ENCODE assay signal across 19 cellular contexts in genomic region chr18:47899107-47899840, GRCh38. TPM values are rescaled to one million over a fixed set of nuclear protein-coding genes. Genes with fewer than 3 reads are reported as not detected.
DNase-seq lines count a peak whose midpoint lies in the region; ATAC-seq, FAIRE-seq and TF ChIP-seq lines count a peak whose summit lies in the region.
"Had no signal": no experiment of that assay in that cellular context is flagged by ENCODE, and none has a peak within 500 bp of the region (broad histone marks: within the 10 kb centered on the region; RNA-seq: fewer than 3 reads in every experiment).

No MANE protein-coding gene starts in this region.

- H3K9me3 ChIP-seq in K562 (replicated peaks; ENCODE audit: control insufficient read depth, insufficient read depth, low read depth, low read length) (peaks cover 2% of the 10 kb centered on the region; the same call in 1 of the 2 replicates), neuronal stem cell (replicated peaks in 1 of 2; ENCODE audit: control insufficient read depth in 2 of 2, insufficient read depth in 1 of 2, low read depth in 1 of 2, low read length in 2 of 2) (peaks cover 7 to 34% of the 10 kb centered on the region in 2 donors), esophagus muscularis mucosa (peaks cover 0 to 8% (median 5%) of the 10 kb centered on the region in 4 donors)
- H3K9me3 ChIP-seq: psoas muscle had no signal

- DNase-seq in NCI-H1436 (lab: John Stamatoyannopoulos, UW) (peak; percentile 13), NCI-H1436 treated with DMSO at 0.1 percent for 48 hours (lab: John Stamatoyannopoulos, UW) (no peak), NCI-H2227 (lab: John Stamatoyannopoulos, UW; ENCODE audit: unreplicated experiment) (peak; percentile 34), K562 (ENCODE audit: extremely low read depth in 1 of 4, low spot score in 3 of 4) (peak in 2 of 4 experiments; percentile 17 to 45), neuronal stem cell (ENCODE audit: low spot score) (peak; percentile 18), islet precursor cell (no peak), esophagus muscularis mucosa (ENCODE audit: extremely low spot score) (no peak)
- DNase-seq: activated gamma-delta T cell treated with Interleukin-2 at 50 U/mL for 16 hours; CD8-positive, alpha-beta memory T cell; NCI-H524 treated with DMSO at 0.1 percent for 48 hours; psoas muscle; spleen; stimulated activated naive B cell treated with anti-CD40 and anti-IgM and Interleukin-4, amounts not matched to agents 10 μg/mL and 1 μg/mL and 100 μg/mL, for 72 hours; SW 1271; transverse colon had no signal

- H3K18ac ChIP-seq in neuronal stem cell (ENCODE audit: low read length): no peak overlapping the region

- no peak overlapping the region for H3K23ac ChIP-seq in neuronal stem cell (ENCODE audit: low read depth, low read length, poor library complexity)

- H3K4me1 ChIP-seq in K562 (replicated peaks in 1 of 2; ENCODE audit: control insufficient read depth in 2 of 2, insufficient read depth in 2 of 2, low read length in 2 of 2) (peaks cover 1 to 20% of the 10 kb centered on the region in 2 experiments; a peak in 4 of 5 replicates), neuronal stem cell (ENCODE audit: control insufficient read depth in 2 of 2, insufficient read depth in 1 of 2, low read depth in 1 of 2, low read length in 2 of 2) (peaks cover 0 to 11% of the 10 kb centered on the region in 2 donors), esophagus muscularis mucosa (peaks cover 14 to 22% (median 19%) of the 10 kb centered on the region in 4 donors)

- H3K79me2 ChIP-seq in K562 (ENCODE audit: control insufficient read depth, insufficient read depth, low read length): peaks cover 93% of the 10 kb centered on the region

- H4K91ac ChIP-seq in neuronal stem cell (ENCODE audit: low read depth, low read length, poor library complexity): no peak overlapping the region

- in situ Hi-C loops in K562 (cut with MboI): no loop called here

- no peak overlapping the region; the same call in 1 of the 2 replicates for H3K4me2 ChIP-seq in K562 (ENCODE audit: insufficient read depth, low read length)
- H3K4me2 ChIP-seq in neuronal stem cell (ENCODE audit: insufficient read depth, low read length, poor library complexity, severe bottlenecking): peak overlapping the region; percentile 43

- peaks cover 7% of the 10 kb centered on the region for H3K79me1 ChIP-seq in neuronal stem cell (ENCODE audit: low read depth, low read length)

- H3K4ac ChIP-seq in neuronal stem cell (ENCODE audit: low read length): no peak overlapping the region

- peak; percentile 67 for FAIRE-seq in K562 (lab: Jason Lieb, UNC)
- FAIRE-seq: GM12878 had no signal

- intact Hi-C loops in K562 (cut with micrococcal nuclease) (loop anchor here (5.0 kb wide), 1 partner anchor 33 kb away; the partner anchor contains the start of gene SMAD2), esophagus muscularis mucosa (cut with DNase I) (no loop called here)

- 33% methylated on average over 5 of the region's 5 CpGs for WGBS in K562 (ENCODE audit: insufficient coverage, low coverage, missing lambda C conversion rate)
- WGBS in neuronal stem cell (ENCODE audit: extremely low coverage in 2 of 2, insufficient read length in 2 of 2, insufficient replicate concordance in 1 of 2), 2 donors: no CpG with 5 or more reads among the region's 5 CpGs
- 92% methylated on average over 5 of the region's 5 CpGs for WGBS in esophagus muscularis mucosa

- no peak overlapping the region for H3K27ac ChIP-seq in K562 (ENCODE audit: extremely low read depth, low read depth, low read length)
- peak overlapping the region; percentile 42 for H3K27ac ChIP-seq in neuronal stem cell (replicated peaks; ENCODE audit: low read length)
- no peak overlapping the region for H3K27ac ChIP-seq in esophagus muscularis mucosa (replicated peaks in 1 of 4)
- H3K27ac ChIP-seq: ascending aorta, psoas muscle, spleen, transverse colon had no signal

- peak in 2 of 3 experiments; percentile 13 to 35; a peak in 3 of 6 replicates for TF ChIP-seq CTCF in K562 (IDR thresholded peaks at IDR 0.05 in 2 of 3, conservative IDR thresholded peaks at IDR 0.05 in 1 of 3; ENCODE audit: insufficient read depth in 2 of 3, low read depth in 1 of 3, low read length in 3 of 3)
- TF ChIP-seq CTCF in esophagus muscularis mucosa (IDR thresholded peaks at IDR 0.05): no peak

- no peak overlapping the region for H2AK5ac ChIP-seq in neuronal stem cell (ENCODE audit: low read depth, low read length)

- peaks cover 8% of the 10 kb centered on the region; the same call in 2 of the 3 replicates for H3K36me3 ChIP-seq in K562 (ENCODE audit: control insufficient read depth, insufficient read depth, low read length)
- H3K36me3 ChIP-seq in neuronal stem cell (replicated peaks in 1 of 2; ENCODE audit: control insufficient read depth in 2 of 2, insufficient read depth in 2 of 2, low read length in 2 of 2): peaks cover 7 to 36% of the 10 kb centered on the region in 2 donors
- H3K36me3 ChIP-seq in esophagus muscularis mucosa: peaks cover 0 to 18% (median 5%) of the 10 kb centered on the region in 4 donors
- H3K36me3 ChIP-seq: HAP-1 had no signal

- H3K14ac ChIP-seq in neuronal stem cell (ENCODE audit: low read length): no peak overlapping the region

- H2AFZ ChIP-seq in K562 (ENCODE audit: low read depth, low read length) (no peak overlapping the region), neuronal stem cell (ENCODE audit: low read length) (no peak overlapping the region)

- peak; percentile 73 for ATAC-seq in K562
- no peak for ATAC-seq in GM21528 (IDR thresholded peaks at IDR 0.05; ENCODE audit: low FRiP score, unreplicated experiment)
- ATAC-seq: GM12878; psoas muscle; stimulated activated naive B cell treated with anti-CD40 and anti-IgM and Interleukin-4, amounts not matched to agents 10 μg/mL and 1 μg/mL and 100 μg/mL, for 72 hours had no signal

- H3K4me3 ChIP-seq in K562 (no peak overlapping the region), neuronal stem cell (ENCODE audit: low read length in 2 of 2) (no peak overlapping the region), esophagus muscularis mucosa (no peak overlapping the region)
- H3K4me3 ChIP-seq: ascending aorta, GM12878, HAP-1, psoas muscle, spleen, transverse colon had no signal

- H2BK12ac ChIP-seq in neuronal stem cell (ENCODE audit: low read length): no peak overlapping the region

- peak; percentile 27 to 37; a peak in 3 of 4 replicates for TF ChIP-seq RAD21 in K562 (CRISPR knock-in tag; conservative IDR thresholded peaks at IDR 0.05 in 1 of 2, IDR thresholded peaks at IDR 0.05 in 1 of 2)

- CTCF ChIA-PET in K562 (lab: Yijun Ruan, JAX; ENCODE audit: low intra/inter-chr PET ratio): no interaction called here

- POLR2A ChIA-PET in K562 (lab: Yijun Ruan, JAX): interaction anchor here (0.9 to 1.4 kb wide), 3 partner anchors 11 to 32 kb away, joined by 4 to 5 read pairs (median 4); partner anchors contain the start of gene SMAD2

- no peak for TF ChIP-seq EP300 in K562 (IDR thresholded peaks at IDR 0.05; ENCODE audit: low read length)
- TF ChIP-seq EP300 in esophagus muscularis mucosa (IDR thresholded peaks at IDR 0.05): no peak

- no peak overlapping the region for H2BK15ac ChIP-seq in neuronal stem cell (ENCODE audit: low read length)

- no TSS peak for BruUV-seq in K562 (replicated peaks; lab: Mats Ljungman, UMichigan)

- H3K27me3 ChIP-seq in K562 (ENCODE audit: control insufficient read depth in 2 of 2, insufficient read depth in 2 of 2, low read length in 2 of 2): no peaks in the 10 kb centered on the region
- H3K27me3 ChIP-seq in neuronal stem cell (ENCODE audit: control insufficient read depth in 3 of 3, insufficient read depth in 3 of 3, low read depth in 1 of 3, low read length in 3 of 3): no peaks in the 10 kb centered on the region
- H3K27me3 ChIP-seq in esophagus muscularis mucosa: no peaks in the 10 kb centered on the region
- H3K27me3 ChIP-seq: ascending aorta, spleen, transverse colon had no signal

- TF ChIP-seq POLR2A in K562 (conservative IDR thresholded peaks at IDR 0.05): no peak
- no peak for TF ChIP-seq POLR2A in esophagus muscularis mucosa (IDR thresholded peaks at IDR 0.05; ENCODE audit: low read depth)

- H4K20me1 ChIP-seq in K562 (replicated peaks; ENCODE audit: control insufficient read depth, insufficient read depth, low read length): peaks cover 8% of the 10 kb centered on the region; the same call in 1 of the 2 replicates

- H2BK120ac ChIP-seq in neuronal stem cell (ENCODE audit: low read depth, low read length): no peak overlapping the region

- no peak overlapping the region for H2BK5ac ChIP-seq in neuronal stem cell (ENCODE audit: low read length)

- H3K9ac ChIP-seq in K562 (ENCODE audit: insufficient read depth in 1 of 2, low read depth in 2 of 2, low read length in 2 of 2) (no peak overlapping the region), neuronal stem cell (ENCODE audit: low read depth, low read length, poor library complexity) (no peak overlapping the region)

- no peak overlapping the region for H4K8ac ChIP-seq in neuronal stem cell (ENCODE audit: low read depth, low read length)

- H3K9me1 ChIP-seq in K562 (ENCODE audit: control insufficient read depth, insufficient read depth, low read length): no peaks in the 10 kb centered on the region

TF ChIP-seq in K562, 482 proteins besides CTCF, POLR2A, EP300 and RAD21 (continues in another document):
- TF ChIP-seq ZNF324 (CRISPR knock-in tag; IDR thresholded peaks at IDR 0.05): no peak

RNA-seq across cellular contexts. Expression of gene SMAD2, which starts 31.2 kb away (rescaled TPM):
- total RNA-seq in K562 (2011; cell fraction: chromatin; rRNA removed; ENCODE audit: low replicate concordance): 38.9 and 78.1 TPM in 2 replicates
- 12.2 and 14.9 TPM in 2 replicates for total RNA-seq in K562 (2011; cell fraction: nucleolus; rRNA removed)
- 20.8 and 37.4 TPM in 2 replicates for total RNA-seq in K562 (2011; cell fraction: nucleoplasm; rRNA removed)
- total RNA-seq in K562 (2014; rRNA removed) (23.7 and 24.8 TPM in 2 replicates), K562 (2014; rRNA removed; fragmentation: Illumina TruSeq; extraction: Trizol) (49.4 and 52.6 TPM in 2 replicates), K562 (2015; rRNA removed; fragmentation: Illumina TruSeq; extraction: Trizol) (43.7 and 45.1 TPM in 2 replicates), K562 (2021) (45.1 and 49.6 TPM in 2 replicates), esophagus muscularis mucosa (10 to 100 TPM; 35.7 to 93.4 (median 89.2) TPM)
- polyA plus RNA-seq in K562 (2011; rRNA removed) (41.4 and 47.7 TPM in 2 replicates), K562 (2014; fragmentation: Illumina TruSeq; extraction: Trizol) (31.7 and 33.7 TPM in 2 replicates), K562 (2014; fragmentation: Nextera tagmentation; extraction: Ambion mirVana) (10 to 100 TPM in 1 of 2 experiments, 1 to 10 TPM in 1; 9.2 to 16.7 TPM), K562 (2014; rRNA removed) (19.3 and 22.3 TPM in 2 replicates)
- polyA plus RNA-seq in K562 (2011; cell fraction: cytosol; rRNA removed): 16.2 and 29.4 TPM in 2 replicates
- polyA plus RNA-seq in K562 (2011; cell fraction: nucleus; rRNA removed): 33.2 and 68.9 TPM in 2 replicates
- polyA plus RNA-seq in K562 (2012): 26.5 and 30.2 TPM in 2 replicates
- polyA minus RNA-seq in K562 (2011; rRNA and poly(A)+ RNA removed): 119 and 154 TPM in 2 replicates
- 34.2 and 39.7 TPM in 2 replicates for polyA minus RNA-seq in K562 (2011; cell fraction: cytosol; rRNA and poly(A)+ RNA removed)
- 16.4 and 43.1 TPM in 2 replicates for polyA minus RNA-seq in K562 (2011; cell fraction: nucleus; rRNA and poly(A)+ RNA removed)
- 72.0 TPM for polyA plus RNA-seq in neuronal stem cell (2013, experiment 1 of 2)
- polyA plus RNA-seq in neuronal stem cell (2013, experiment 2 of 2): 69.8 TPM

Comparison
In these comparisons a context has a peak if more than half of its experiments do, and no peak if none do; other contexts are left out.
1. DNase-seq: peak in NCI-H1436 (single experiment), NCI-H2227 (single experiment) and neuronal stem cell (single experiment); none in NCI-H1436 treated with DMSO at 0.1 percent for 48 hours (single experiment), islet precursor cell (single experiment) and esophagus muscularis mucosa (single experiment).
2. CTCF ChIP-seq: peak in K562 (2 of 3); none in esophagus muscularis mucosa (0 of 3).